Comparison of ENCODE assay signal across 37 cellular contexts in the genomic region with DNA sequence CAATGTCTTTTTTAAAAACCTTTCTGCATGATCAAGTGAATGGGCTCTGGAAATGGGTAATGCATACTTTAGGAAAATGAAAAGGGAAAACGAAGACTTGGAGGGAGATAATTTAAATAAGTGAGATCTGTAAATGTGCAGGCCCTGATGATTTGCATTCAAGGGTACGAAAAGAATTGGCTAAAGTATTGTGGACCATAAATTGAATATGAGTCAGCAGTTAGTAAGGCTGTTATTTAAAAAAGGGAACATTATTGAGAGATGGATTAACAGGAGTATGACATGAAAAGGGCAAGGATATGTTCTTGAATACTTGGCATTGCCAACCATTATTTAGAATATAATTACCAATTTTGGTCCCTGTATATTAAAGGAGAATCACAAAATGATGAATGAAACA.
"Had no signal": no experiment of that assay in that cellular context is flagged by ENCODE, and none has a peak within 500 bp of the region (broad histone marks: within the 10 kb centered on the region; RNA-seq: fewer than 3 reads in every experiment).

No MANE protein-coding gene starts in this region.

- H3K4me3 Mint-ChIP-seq: activated CD4-positive, alpha-beta memory T cell treated with anti-CD3 and anti-CD28 coated beads, Interleukin-2, amount 10 ng/mL, durations not matched to agents 7 days and 5 days; activated CD4-positive, alpha-beta T cell treated with anti-CD3 and anti-CD28 coated beads for 36 hours; activated CD4-positive, alpha-beta T cell treated with anti-CD3 and anti-CD28 coated beads, Interleukin-2, amount 10 ng/mL, durations not matched to agents 7 days and 5 days; activated CD8-positive, alpha-beta memory T cell treated with anti-CD3 and anti-CD28 coated beads, Interleukin-2, amount 10 ng/mL, durations not matched to agents 7 days and 5 days; activated CD8-positive, alpha-beta T cell treated with anti-CD3 and anti-CD28 coated beads, Interleukin-2, amount 10 ng/mL, durations not matched to agents 7 days and 5 days; activated naive CD4-positive, alpha-beta T cell treated with anti-CD3 and anti-CD28 coated beads, Interleukin-2, amount 10 ng/mL, durations not matched to agents 7 days and 5 days; activated naive CD4-positive, alpha-beta T cell treated with anti-CD3 and anti-CD28 coated beads, Interleukin-2, amount 50 U/mL, for 24 hours; activated naive CD8-positive, alpha-beta T cell; activated naive CD8-positive, alpha-beta T cell treated with anti-CD3 and anti-CD28 coated beads, Interleukin-2, amount 10 ng/mL, durations not matched to agents 7 days and 5 days; activated naive CD8-positive, alpha-beta T cell treated with anti-CD3 and anti-CD28 coated beads, Interleukin-2, amount 50 U/mL, for 24 hours; activated T-cell treated with anti-CD3 and anti-CD28 coated beads, Interleukin-2, amount 50 U/mL, for 24 hours; brain; central memory CD8-positive, alpha-beta T cell; T-helper 1 cell treated with Interleukin-12 subunit alpha and Interleukin-12 subunit beta and Interleukin-4 antibody, amounts not matched to agents 30 μg/mL and 1 μg/mL, for 36 hours; T-helper 2 cell treated with Interferon-gamma antibody and Interleukin-4, amounts not matched to agents 5 μg/mL and 100 μg/mL, for 36 hours; WTC11 had no signal

- H3K36me3 Mint-ChIP-seq: activated CD8-positive, alpha-beta memory T cell treated with anti-CD3 and anti-CD28 coated beads, Interleukin-2, amount 10 ng/mL, durations not matched to agents 7 days and 5 days; activated naive CD4-positive, alpha-beta T cell treated with anti-CD3 and anti-CD28 coated beads, Interleukin-2, amount 10 ng/mL, durations not matched to agents 7 days and 5 days; activated naive CD4-positive, alpha-beta T cell treated with anti-CD3 and anti-CD28 coated beads, Interleukin-2, amount 50 U/mL, for 24 hours; activated naive CD8-positive, alpha-beta T cell; activated naive CD8-positive, alpha-beta T cell treated with anti-CD3 and anti-CD28 coated beads, Interleukin-2, amount 10 ng/mL, durations not matched to agents 7 days and 5 days; brain had no signal

- H3K4me1 ChIP-seq: ascending aorta had no signal

- H3K27me3 ChIP-seq: ascending aorta, cardiac muscle cell had no signal

- H3K36me3 ChIP-seq: ascending aorta, cardiac muscle cell had no signal

- H3K9me3 ChIP-seq: ascending aorta had no signal

- H3K27ac ChIP-seq: ascending aorta, cardiac muscle cell, VCaP had no signal

- H3K27ac Mint-ChIP-seq: activated CD4-positive, alpha-beta memory T cell treated with anti-CD3 and anti-CD28 coated beads, Interleukin-2, amount 10 ng/mL, durations not matched to agents 7 days and 5 days; activated CD4-positive, alpha-beta T cell treated with anti-CD3 and anti-CD28 coated beads for 36 hours; activated CD4-positive, alpha-beta T cell treated with anti-CD3 and anti-CD28 coated beads, Interleukin-2, amount 10 ng/mL, durations not matched to agents 7 days and 5 days; activated CD8-positive, alpha-beta memory T cell treated with anti-CD3 and anti-CD28 coated beads, Interleukin-2, amount 10 ng/mL, durations not matched to agents 7 days and 5 days; activated CD8-positive, alpha-beta T cell treated with anti-CD3 and anti-CD28 coated beads, Interleukin-2, amount 10 ng/mL, durations not matched to agents 7 days and 5 days; activated naive CD4-positive, alpha-beta T cell treated with anti-CD3 and anti-CD28 coated beads, Interleukin-2, amount 10 ng/mL, durations not matched to agents 7 days and 5 days; activated naive CD4-positive, alpha-beta T cell treated with anti-CD3 and anti-CD28 coated beads, Interleukin-2, amount 50 U/mL, for 24 hours; activated naive CD8-positive, alpha-beta T cell; activated naive CD8-positive, alpha-beta T cell treated with anti-CD3 and anti-CD28 coated beads, Interleukin-2, amount 10 ng/mL, durations not matched to agents 7 days and 5 days; activated naive CD8-positive, alpha-beta T cell treated with anti-CD3 and anti-CD28 coated beads, Interleukin-2, amount 50 U/mL, for 24 hours; activated T-cell treated with anti-CD3 and anti-CD28 coated beads, Interleukin-2, amount 50 U/mL, for 24 hours; activated T-helper 2 cell treated with anti-CD3 and anti-CD28 coated beads, Interferon-gamma antibody, Interleukin-2, Interleukin-4, amounts not matched to agents 10 μg/mL and 5 μg/mL and 100 μg/mL, durations not matched to agents 14 hours and 24 hours and 36 hours; brain; T-helper 1 cell treated with Interleukin-12 subunit alpha and Interleukin-12 subunit beta and Interleukin-4 antibody, amounts not matched to agents 30 μg/mL and 1 μg/mL, for 36 hours; T-helper 2 cell treated with Interferon-gamma antibody and Interleukin-4, amounts not matched to agents 5 μg/mL and 100 μg/mL, for 36 hours; WTC11 had no signal

- DNase-seq: activated CD4-positive, alpha-beta memory T cell treated with anti-CD3 and anti-CD28 coated beads, Interleukin-2, amount 10 ng/mL, durations not matched to agents 7 days and 5 days; activated CD4-positive, alpha-beta T cell treated with anti-CD3 and anti-CD28 coated beads for 1 hour; activated CD4-positive, alpha-beta T cell treated with anti-CD3 and anti-CD28 coated beads for 36 hours; activated CD4-positive, alpha-beta T cell treated with anti-CD3 and anti-CD28 coated beads for 48 hours; activated CD4-positive, alpha-beta T cell treated with anti-CD3 and anti-CD28 coated beads, Interleukin-2, amount 10 ng/mL, durations not matched to agents 7 days and 5 days; activated CD4-positive, alpha-beta T cell treated with anti-CD3 and anti-CD28 coated beads, Interleukin-2, amount 50 U/mL, for 48 hours; activated CD4-positive, CD25-positive, alpha-beta regulatory T cell; activated CD8-positive, alpha-beta memory T cell treated with anti-CD3 and anti-CD28 coated beads for 24 hours; activated CD8-positive, alpha-beta memory T cell treated with anti-CD3 and anti-CD28 coated beads, Interleukin-2, amount 10 ng/mL, durations not matched to agents 7 days and 5 days; activated CD8-positive, alpha-beta memory T cell treated with anti-CD3 and anti-CD28 coated beads, Interleukin-2, amount 50 U/mL, for 48 hours; activated CD8-positive, alpha-beta T cell treated with anti-CD3 and anti-CD28 coated beads, Interleukin-2, amount 10 ng/mL, durations not matched to agents 7 days and 5 days; activated effector memory CD4-positive, alpha-beta T cell treated with Interleukin-2 at 50 U/mL for 16 hours; activated gamma-delta T cell; activated naive CD4-positive, alpha-beta T cell treated with anti-CD3 and anti-CD28 coated beads, Interleukin-2, amount 10 ng/mL, durations not matched to agents 7 days and 5 days; activated naive CD4-positive, alpha-beta T cell treated with Interleukin-2 at 50 U/mL for 16 hours; activated naive CD8-positive, alpha-beta T cell treated with anti-CD3 and anti-CD28 coated beads, Interleukin-2, amount 10 ng/mL, durations not matched to agents 7 days and 5 days; activated naive CD8-positive, alpha-beta T cell treated with anti-CD3 and anti-CD28 coated beads, Interleukin-2, amount 50 U/mL, for 24 hours; activated T-cell treated with anti-CD3 and anti-CD28 coated beads, Interleukin-2, amount 50 U/mL, for 24 hours; activated T-cell treated with anti-CD3 and anti-CD28 coated beads, Interleukin-2, amount 50 U/mL, for 48 hours; amygdala; anterior cingulate cortex; caudate nucleus; T-helper 2 cell; T-helper 9 cell had no signal

- H3K4me3 ChIP-seq: ascending aorta, cardiac muscle cell had no signal

- ATAC-seq: activated CD4-positive, alpha-beta T cell treated with anti-CD3 and anti-CD28 coated beads for 36 hours; activated CD4-positive, CD25-positive, alpha-beta regulatory T cell treated with anti-CD3 and anti-CD28 coated beads, Interleukin-2, amount 50 U/mL, for 24 hours; activated CD8-positive, alpha-beta memory T cell treated with anti-CD3 and anti-CD28 coated beads, Interleukin-2, amount 10 ng/mL, durations not matched to agents 7 days and 5 days; activated CD8-positive, alpha-beta T cell treated with anti-CD3 and anti-CD28 coated beads, Interleukin-2, amount 10 ng/mL, durations not matched to agents 7 days and 5 days; activated naive CD8-positive, alpha-beta T cell treated with anti-CD3 and anti-CD28 coated beads, Interleukin-2, amount 50 U/mL, for 24 hours; WTC11 had no signal

- FAIRE-seq: TTC549 had no signal

- H3K27me3 Mint-ChIP-seq: activated CD4-positive, alpha-beta T cell treated with anti-CD3 and anti-CD28 coated beads for 36 hours; activated naive CD4-positive, alpha-beta T cell treated with anti-CD3 and anti-CD28 coated beads, Interleukin-2, amount 50 U/mL, for 24 hours; activated naive CD8-positive, alpha-beta T cell treated with anti-CD3 and anti-CD28 coated beads, Interleukin-2, amount 50 U/mL, for 24 hours had no signal

- H3K9me3 Mint-ChIP-seq: activated CD4-positive, alpha-beta memory T cell treated with anti-CD3 and anti-CD28 coated beads, Interleukin-2, amount 10 ng/mL, durations not matched to agents 7 days and 5 days; activated CD4-positive, alpha-beta T cell treated with anti-CD3 and anti-CD28 coated beads, Interleukin-2, amount 10 ng/mL, durations not matched to agents 7 days and 5 days; activated naive CD4-positive, alpha-beta T cell treated with anti-CD3 and anti-CD28 coated beads, Interleukin-2, amount 10 ng/mL, durations not matched to agents 7 days and 5 days; activated naive CD4-positive, alpha-beta T cell treated with anti-CD3 and anti-CD28 coated beads, Interleukin-2, amount 50 U/mL, for 24 hours; activated naive CD8-positive, alpha-beta T cell treated with anti-CD3 and anti-CD28 coated beads, Interleukin-2, amount 10 ng/mL, durations not matched to agents 7 days and 5 days; activated naive CD8-positive, alpha-beta T cell treated with anti-CD3 and anti-CD28 coated beads, Interleukin-2, amount 50 U/mL, for 24 hours; activated T-cell treated with anti-CD3 and anti-CD28 coated beads, Interleukin-2, amount 50 U/mL, for 24 hours; activated T-helper 2 cell treated with anti-CD3 and anti-CD28 coated beads, Interferon-gamma antibody, Interleukin-2, Interleukin-4, amounts not matched to agents 10 μg/mL and 5 μg/mL and 100 μg/mL, durations not matched to agents 14 hours and 24 hours and 36 hours; brain; central memory CD8-positive, alpha-beta T cell; T-helper 1 cell treated with Interleukin-12 subunit alpha and Interleukin-12 subunit beta and Interleukin-4 antibody, amounts not matched to agents 30 μg/mL and 1 μg/mL, for 36 hours; T-helper 2 cell treated with Interferon-gamma antibody and Interleukin-4, amounts not matched to agents 5 μg/mL and 100 μg/mL, for 36 hours had no signal

- H3K4me1 Mint-ChIP-seq: activated CD4-positive, alpha-beta memory T cell treated with anti-CD3 and anti-CD28 coated beads, Interleukin-2, amount 10 ng/mL, durations not matched to agents 7 days and 5 days; brain had no signal
